In genomic region chr5:95090774-95091173, GRCh38 we compare ENCODE assay signal across 39 cellular contexts.
"Had no signal": no experiment of that assay in that cellular context is flagged by ENCODE, and none has a peak within 500 bp of the region (broad histone marks: within the 10 kb centered on the region; RNA-seq: fewer than 3 reads in every experiment).

No MANE protein-coding gene starts in this region.

- H3K4me3 Mint-ChIP-seq: activated naive CD4-positive, alpha-beta T cell treated with anti-CD3 and anti-CD28 coated beads for 36 hours; activated naive CD4-positive, alpha-beta T cell treated with anti-CD3 and anti-CD28 coated beads, Interleukin-2, amount 10 ng/mL, durations not matched to agents 7 days and 5 days; activated naive CD4-positive, alpha-beta T cell treated with anti-CD3 and anti-CD28 coated beads, Interleukin-2, amount 50 U/mL, for 24 hours; activated naive CD8-positive, alpha-beta T cell; activated naive CD8-positive, alpha-beta T cell treated with anti-CD3 and anti-CD28 coated beads for 36 hours; activated naive CD8-positive, alpha-beta T cell treated with anti-CD3 and anti-CD28 coated beads, Interleukin-2, amount 10 ng/mL, durations not matched to agents 7 days and 5 days; activated naive CD8-positive, alpha-beta T cell treated with anti-CD3 and anti-CD28 coated beads, Interleukin-2, amount 50 U/mL, for 24 hours; activated T-cell treated with anti-CD3 and anti-CD28 coated beads, Interleukin-2, amount 50 U/mL, for 4 hours; activated T-cell treated with anti-CD3 and anti-CD28 coated beads, Interleukin-2, amount 50 U/mL, for 72 hours; activated T-helper 1 cell treated with anti-CD3 and anti-CD28 coated beads, Interleukin-12 subunit alpha, Interleukin-12 subunit beta, Interleukin-2, Interleukin-4 antibody, amounts not matched to agents 30 ng/mL and 10 ng/mL and 1 ng/mL, durations not matched to agents 14 hours and 24 hours and 36 hours; activated T-helper 17 cell treated with anti-CD3 and anti-CD28 coated beads, Interleukin-2, amount 50 U/mL, for 72 hours; brain; central memory CD8-positive, alpha-beta T cell had no signal

- H3K36me3 ChIP-seq: adrenal gland, ascending aorta, brain microvascular endothelial cell, breast epithelium, cardiac muscle cell had no signal

- FAIRE-seq: astrocyte, bronchial epithelial cell had no signal

- H3K9me3 ChIP-seq: adrenal gland, ascending aorta, body of pancreas, breast epithelium had no signal

- H3K9me3 Mint-ChIP-seq: activated T-helper 1 cell treated with anti-CD3 and anti-CD28 coated beads, Interleukin-12 subunit alpha, Interleukin-12 subunit beta, Interleukin-2, Interleukin-4 antibody, amounts not matched to agents 30 ng/mL and 10 ng/mL and 1 ng/mL, durations not matched to agents 14 hours and 24 hours and 36 hours; activated T-helper 2 cell treated with anti-CD3 and anti-CD28 coated beads, Interferon-gamma antibody, Interleukin-2, Interleukin-4, amounts not matched to agents 10 μg/mL and 5 μg/mL and 100 μg/mL, durations not matched to agents 14 hours and 24 hours and 36 hours had no signal

- ATAC-seq: activated naive CD4-positive, alpha-beta T cell treated with anti-CD3 and anti-CD28 coated beads, Interleukin-2, amount 50 U/mL, for 72 hours; activated naive CD8-positive, alpha-beta T cell treated with anti-CD3 and anti-CD28 coated beads, Interleukin-2, amount 50 U/mL, for 24 hours; activated T-cell treated with anti-CD3 and anti-CD28 coated beads, Interleukin-2, amount 50 U/mL, for 4 hours; activated T-cell treated with anti-CD3 and anti-CD28 coated beads, Interleukin-2, amount 50 U/mL, for 72 hours; activated T-helper 17 cell treated with anti-CD3 and anti-CD28 coated beads, Interleukin-2, amount 50 U/mL, for 72 hours; body of pancreas had no signal

- H3K4me1 Mint-ChIP-seq: activated naive CD4-positive, alpha-beta T cell treated with anti-CD3 and anti-CD28 coated beads, Interleukin-2, amount 10 ng/mL, durations not matched to agents 7 days and 5 days; activated naive CD4-positive, alpha-beta T cell treated with anti-CD3 and anti-CD28 coated beads, Interleukin-2, amount 50 U/mL, for 24 hours; activated naive CD8-positive, alpha-beta T cell treated with anti-CD3 and anti-CD28 coated beads, Interleukin-2, amount 50 U/mL, for 24 hours; activated T-helper 17 cell treated with anti-CD3 and anti-CD28 coated beads, Interleukin-2, amount 50 U/mL, for 72 hours; brain; central memory CD8-positive, alpha-beta T cell had no signal

- H3K27me3 Mint-ChIP-seq: activated naive CD4-positive, alpha-beta T cell treated with anti-CD3 and anti-CD28 coated beads, Interleukin-2, amount 10 ng/mL, durations not matched to agents 7 days and 5 days; activated naive CD4-positive, alpha-beta T cell treated with anti-CD3 and anti-CD28 coated beads, Interleukin-2, amount 50 U/mL, for 24 hours; activated naive CD8-positive, alpha-beta T cell treated with anti-CD3 and anti-CD28 coated beads, Interleukin-2, amount 50 U/mL, for 24 hours; brain had no signal

- H3K27me3 ChIP-seq: adrenal gland, ascending aorta, body of pancreas, brain microvascular endothelial cell, breast epithelium, cardiac muscle cell had no signal

- H3K27ac ChIP-seq: adrenal gland, ascending aorta, body of pancreas, brain microvascular endothelial cell, breast epithelium, cardiac muscle cell had no signal

- H3K4me3 ChIP-seq: adrenal gland, ascending aorta, body of pancreas, breast epithelium, cardiac muscle cell had no signal

- DNase-seq: activated effector memory CD4-positive, alpha-beta T cell treated with anti-CD3 and anti-CD28 coated beads, Interleukin-2, amount 50 U/mL, for 16 hours; activated effector memory CD4-positive, alpha-beta T cell treated with Interleukin-2 at 50 U/mL for 16 hours; activated gamma-delta T cell; activated gamma-delta T cell treated with Interleukin-2 at 50 U/mL for 16 hours; activated naive CD4-positive, alpha-beta T cell; activated naive CD4-positive, alpha-beta T cell treated with anti-CD3 and anti-CD28 coated beads for 36 hours; activated naive CD4-positive, alpha-beta T cell treated with anti-CD3 and anti-CD28 coated beads, Interleukin-2, amount 10 ng/mL, durations not matched to agents 7 days and 5 days; activated naive CD4-positive, alpha-beta T cell treated with anti-CD3 and anti-CD28 coated beads, Interleukin-2, amount 50 U/mL, for 16 hours; activated naive CD4-positive, alpha-beta T cell treated with Interleukin-2 at 50 U/mL for 16 hours; activated naive CD8-positive, alpha-beta T cell treated with anti-CD3 and anti-CD28 coated beads for 36 hours; activated naive CD8-positive, alpha-beta T cell treated with anti-CD3 and anti-CD28 coated beads, Interleukin-2, amount 10 ng/mL, durations not matched to agents 7 days and 5 days; activated naive CD8-positive, alpha-beta T cell treated with anti-CD3 and anti-CD28 coated beads, Interleukin-2, amount 50 U/mL, for 24 hours; activated T-cell treated with anti-CD3 and anti-CD28 coated beads, Interleukin-2, amount 50 U/mL, for 1 hour; activated T-cell treated with anti-CD3 and anti-CD28 coated beads, Interleukin-2, amount 50 U/mL, for 4 hours; activated T-cell treated with anti-CD3 and anti-CD28 coated beads, Interleukin-2, amount 50 U/mL, for 48 hours; activated T-cell treated with anti-CD3 and anti-CD28 coated beads, Interleukin-2, amount 50 U/mL, for 72 hours; adrenal gland; amniotic stem cell; amygdala; anterior cingulate cortex; aorta; body of pancreas; brain microvascular endothelial cell; caudate nucleus; central memory CD4-positive, alpha-beta T cell; cerebellar nuclear complex had no signal

- H3K4me1 ChIP-seq: adrenal gland, ascending aorta, body of pancreas, breast epithelium had no signal

- H3K36me3 Mint-ChIP-seq: activated naive CD4-positive, alpha-beta T cell treated with anti-CD3 and anti-CD28 coated beads, Interleukin-2, amount 10 ng/mL, durations not matched to agents 7 days and 5 days; activated naive CD4-positive, alpha-beta T cell treated with anti-CD3 and anti-CD28 coated beads, Interleukin-2, amount 50 U/mL, for 24 hours; activated naive CD4-positive, alpha-beta T cell treated with anti-CD3 and anti-CD28 coated beads, Interleukin-2, amount 50 U/mL, for 72 hours; activated naive CD8-positive, alpha-beta T cell; activated naive CD8-positive, alpha-beta T cell treated with anti-CD3 and anti-CD28 coated beads for 36 hours; brain had no signal

- H3K27ac Mint-ChIP-seq: activated naive CD4-positive, alpha-beta T cell treated with anti-CD3 and anti-CD28 coated beads for 36 hours; activated naive CD4-positive, alpha-beta T cell treated with anti-CD3 and anti-CD28 coated beads, Interleukin-2, amount 10 ng/mL, durations not matched to agents 7 days and 5 days; activated naive CD4-positive, alpha-beta T cell treated with anti-CD3 and anti-CD28 coated beads, Interleukin-2, amount 50 U/mL, for 24 hours; activated naive CD4-positive, alpha-beta T cell treated with anti-CD3 and anti-CD28 coated beads, Interleukin-2, amount 50 U/mL, for 72 hours; activated naive CD8-positive, alpha-beta T cell; activated naive CD8-positive, alpha-beta T cell treated with anti-CD3 and anti-CD28 coated beads for 36 hours; activated naive CD8-positive, alpha-beta T cell treated with anti-CD3 and anti-CD28 coated beads, Interleukin-2, amount 10 ng/mL, durations not matched to agents 7 days and 5 days; activated naive CD8-positive, alpha-beta T cell treated with anti-CD3 and anti-CD28 coated beads, Interleukin-2, amount 50 U/mL, for 24 hours; activated T-cell treated with anti-CD3 and anti-CD28 coated beads, Interleukin-2, amount 50 U/mL, for 72 hours; activated T-helper 1 cell treated with anti-CD3 and anti-CD28 coated beads, Interleukin-12 subunit alpha, Interleukin-12 subunit beta, Interleukin-2, Interleukin-4 antibody, amounts not matched to agents 30 ng/mL and 10 ng/mL and 1 ng/mL, durations not matched to agents 14 hours and 24 hours and 36 hours; activated T-helper 17 cell treated with anti-CD3 and anti-CD28 coated beads, Interleukin-2, amount 50 U/mL, for 72 hours; activated T-helper 2 cell treated with anti-CD3 and anti-CD28 coated beads, Interferon-gamma antibody, Interleukin-2, Interleukin-4, amounts not matched to agents 10 μg/mL and 5 μg/mL and 100 μg/mL, durations not matched to agents 14 hours and 24 hours and 36 hours; brain had no signal
